In the genomic region with DNA sequence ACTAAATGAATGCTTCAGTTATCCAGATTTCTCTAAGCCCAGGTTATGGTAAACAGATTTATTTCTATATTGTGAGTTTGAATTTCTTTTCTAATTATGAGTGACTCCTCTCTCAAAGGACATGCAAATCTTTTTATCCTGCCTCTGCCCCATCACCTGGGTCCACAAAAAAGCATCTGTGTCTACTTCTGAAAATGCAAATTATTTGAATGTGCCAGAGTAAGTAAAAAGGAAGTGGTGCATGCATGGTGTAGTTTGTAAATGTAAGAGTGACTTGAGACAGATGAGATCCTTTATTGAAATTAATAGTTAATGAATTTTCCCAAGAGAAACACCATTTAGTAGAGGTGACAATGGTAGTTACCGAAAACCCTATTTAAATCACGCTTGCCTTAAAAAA, we compare ENCODE assay signal across 15 cellular contexts. TPM values are rescaled to one million over a fixed set of nuclear protein-coding genes. Genes with fewer than 3 reads are reported as not detected.
A peak's percentile ranks its signal among the peaks of the same experiment; 100 is the strongest.
DNase-seq lines count a peak whose midpoint lies in the region; ATAC-seq, FAIRE-seq and TF ChIP-seq lines count a peak whose summit lies in the region.
"Had no signal": no experiment of that assay in that cellular context is flagged by ENCODE, and none has a peak within 500 bp of the region (broad histone marks: within the 10 kb centered on the region; RNA-seq: fewer than 3 reads in every experiment).

No MANE protein-coding gene starts in this region.

- no peak overlapping the region for H3K27ac Mint-ChIP-seq in activated CD8-positive, alpha-beta T cell treated with anti-CD3 and anti-CD28 coated beads, Interleukin-2, amount 10 ng/mL, durations not matched to agents 7 days and 5 days
- H3K27ac Mint-ChIP-seq: activated CD4-positive, alpha-beta T cell treated with anti-CD3 and anti-CD28 coated beads for 36 hours; activated naive CD8-positive, alpha-beta T cell treated with anti-CD3 and anti-CD28 coated beads, Interleukin-2, amount 50 U/mL, for 24 hours had no signal

- 95 to 100% (median 95%) methylated on average over 2 of the region's 2 CpGs for WGBS in small intestine, 3 donors

- H3K36me3 Mint-ChIP-seq in activated CD8-positive, alpha-beta T cell treated with anti-CD3 and anti-CD28 coated beads, Interleukin-2, amount 10 ng/mL, durations not matched to agents 7 days and 5 days (ENCODE audit: low read depth), result peaks cover 13% of the 10 kb centered on the region

- no peaks in the 10 kb centered on the region for H3K27me3 Mint-ChIP-seq in activated CD8-positive, alpha-beta T cell treated with anti-CD3 and anti-CD28 coated beads, Interleukin-2, amount 10 ng/mL, durations not matched to agents 7 days and 5 days (ENCODE audit: low read depth)
- H3K27me3 Mint-ChIP-seq: activated CD4-positive, alpha-beta T cell treated with anti-CD3 and anti-CD28 coated beads for 36 hours; activated naive CD8-positive, alpha-beta T cell treated with anti-CD3 and anti-CD28 coated beads, Interleukin-2, amount 50 U/mL, for 24 hours had no signal

- H3K27me3 ChIP-seq in GM06990 (replicated peaks; ENCODE audit: control insufficient read depth, insufficient read depth, low read length) (no peaks in the 10 kb centered on the region), small intestine (ENCODE audit: control insufficient read depth in 2 of 2, insufficient read depth in 2 of 2, low read length in 2 of 2) (no peaks in the 10 kb centered on the region)

- CTCF ChIA-PET in activated CD8-positive, alpha-beta T cell treated with anti-CD3 and anti-CD28 coated beads, Interleukin-2, amount 10 ng/mL, durations not matched to agents 7 days and 5 days (lab: Charles Lee), result no interaction called here

- no peak for TF ChIP-seq CTCF in GM06990 (IDR thresholded peaks at IDR 0.05; ENCODE audit: insufficient read depth, low read length, poor library complexity, severe bottlenecking)

- H3K4me3 ChIP-seq in GM06990 (replicated peaks; ENCODE audit: low read depth, low read length) (no peak overlapping the region), small intestine (ENCODE audit: low read depth in 1 of 2, low read length in 2 of 2) (no peak overlapping the region)
- H3K4me3 ChIP-seq: smooth muscle cell had no signal

- FAIRE-seq in small intestine (lab: Jason Lieb, UNC), result no peak

- H3K36me3 ChIP-seq in GM06990 (ENCODE audit: control insufficient read depth, insufficient read depth, low read length), result no peaks in the 10 kb centered on the region
- peaks cover 0 to 2% of the 10 kb centered on the region in 2 donors for H3K36me3 ChIP-seq in small intestine (ENCODE audit: control insufficient read depth in 2 of 2, insufficient read depth in 2 of 2, low read length in 2 of 2)

- POLR2A ChIA-PET in activated CD8-positive, alpha-beta T cell treated with anti-CD3 and anti-CD28 coated beads, Interleukin-2, amount 10 ng/mL, durations not matched to agents 7 days and 5 days (lab: Charles Lee), result no interaction called here

- H3K9me3 Mint-ChIP-seq in activated CD8-positive, alpha-beta T cell treated with anti-CD3 and anti-CD28 coated beads, Interleukin-2, amount 10 ng/mL, durations not matched to agents 7 days and 5 days (ENCODE audit: insufficient read depth), result no peaks in the 10 kb centered on the region

- peaks cover 48% of the 10 kb centered on the region for H3K4me1 Mint-ChIP-seq in activated CD8-positive, alpha-beta T cell treated with anti-CD3 and anti-CD28 coated beads, Interleukin-2, amount 10 ng/mL, durations not matched to agents 7 days and 5 days (ENCODE audit: low read depth)

- peaks cover 10 to 14% of the 10 kb centered on the region in 2 donors for H3K4me1 ChIP-seq in small intestine (ENCODE audit: control insufficient read depth in 2 of 2, insufficient read depth in 1 of 2, low read depth in 1 of 2, low read length in 1 of 2)

- H3K27ac ChIP-seq in small intestine (ENCODE audit: low read depth in 1 of 2, low read length in 1 of 2), result no peak overlapping the region

- ATAC-seq in GM19397 (IDR thresholded peaks at IDR 0.05; ENCODE audit: unreplicated experiment), result peak; percentile 65
- ATAC-seq in HG02884 (IDR thresholded peaks at IDR 0.05; ENCODE audit: unreplicated experiment), result peak; percentile 66
- peak; percentile 59 for ATAC-seq in HG03575 (IDR thresholded peaks at IDR 0.05; ENCODE audit: extremely low read depth, insufficient number of reproducible peaks, low FRiP score, unreplicated experiment)
- no peak for ATAC-seq in activated CD8-positive, alpha-beta T cell treated with anti-CD3 and anti-CD28 coated beads, Interleukin-2, amount 10 ng/mL, durations not matched to agents 7 days and 5 days
- ATAC-seq: activated CD4-positive, alpha-beta T cell treated with anti-CD3 and anti-CD28 coated beads for 36 hours; activated naive CD8-positive, alpha-beta T cell treated with anti-CD3 and anti-CD28 coated beads, Interleukin-2, amount 50 U/mL, for 24 hours; Panc1; stimulated activated naive CD8-positive, alpha-beta T cell treated with anti-CD3 and anti-CD28 coated beads, Interleukin-15, Interleukin-2, amounts not matched to agents 100 U/mL and 50 U/mL, for 24 hours had no signal

- H3K4me3 Mint-ChIP-seq in activated CD8-positive, alpha-beta T cell treated with anti-CD3 and anti-CD28 coated beads, Interleukin-2, amount 10 ng/mL, durations not matched to agents 7 days and 5 days, result no peak overlapping the region
- H3K4me3 Mint-ChIP-seq: activated CD4-positive, alpha-beta T cell treated with anti-CD3 and anti-CD28 coated beads for 36 hours; activated naive CD8-positive, alpha-beta T cell treated with anti-CD3 and anti-CD28 coated beads, Interleukin-2, amount 50 U/mL, for 24 hours had no signal

- no peaks in the 10 kb centered on the region for H3K9me3 ChIP-seq in small intestine (ENCODE audit: control insufficient read depth, low read depth)

- DNase-seq in GM06990 (ENCODE audit: extremely low read depth, insufficient read length) (peak; percentile 41), AG08395 (ENCODE audit: low spot score) (no peak), small intestine (no peak), GM03348 (ENCODE audit: low spot score) (no peak)
- no peak for DNase-seq in activated CD8-positive, alpha-beta T cell treated with anti-CD3 and anti-CD28 coated beads, Interleukin-2, amount 10 ng/mL, durations not matched to agents 7 days and 5 days
- DNase-seq: activated CD4-positive, alpha-beta T cell treated with anti-CD3 and anti-CD28 coated beads for 36 hours; activated naive CD8-positive, alpha-beta T cell treated with anti-CD3 and anti-CD28 coated beads, Interleukin-2, amount 50 U/mL, for 24 hours; hypothalamus; NCI-H1436; stimulated activated naive CD8-positive, alpha-beta T cell treated with anti-CD3 and anti-CD28 coated beads, Interleukin-15, Interleukin-2, amounts not matched to agents 100 U/mL and 50 U/mL, for 24 hours had no signal

RNA-seq across cellular contexts. Expression of gene MCTP2, which starts 26.9 kb away (rescaled TPM):
- polyA plus RNA-seq in small intestine, result 1 to 10 TPM; 4.1 to 6.9 (median 4.3) TPM
- 10 to 100 TPM; 26.2 to 26.9 TPM for total RNA-seq in activated CD8-positive, alpha-beta T cell treated with anti-CD3 and anti-CD28 coated beads, Interleukin-2, amount 10 ng/mL, durations not matched to agents 7 days and 5 days
